In the genomic region with DNA sequence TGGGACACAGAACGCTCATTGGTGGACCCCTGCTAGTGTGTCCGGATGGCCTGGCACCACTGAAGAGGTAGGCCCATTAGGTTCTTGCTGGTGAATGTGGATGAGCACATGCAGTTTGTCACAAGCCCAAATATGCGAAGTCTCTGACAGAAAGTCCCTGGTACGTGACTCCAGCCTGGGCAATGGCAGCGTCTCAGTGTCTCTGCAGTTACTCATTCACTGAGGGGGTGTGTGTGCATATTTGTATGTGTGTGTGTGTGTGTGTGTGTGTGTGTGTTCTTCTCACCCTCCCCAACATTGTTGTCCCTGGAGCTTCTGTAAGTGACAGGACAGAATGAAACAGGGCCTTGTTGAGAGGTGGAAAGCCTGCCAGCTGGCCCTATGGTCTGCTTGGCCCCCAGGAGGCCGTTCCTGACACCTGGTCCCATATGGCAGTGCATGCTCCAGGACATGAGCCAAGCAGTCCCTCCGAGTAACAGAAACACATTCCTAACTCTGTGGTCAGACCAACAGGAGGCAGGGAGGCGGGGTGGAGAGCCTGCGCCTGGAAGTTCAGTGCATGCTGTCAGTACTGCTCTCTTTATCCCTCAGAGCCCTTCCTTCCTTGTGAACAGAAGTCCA, we compare ENCODE assay signal across 9 cellular contexts.
DNase-seq lines count a peak whose midpoint lies in the region; ATAC-seq and TF ChIP-seq lines count a peak whose summit lies in the region.
"Had no signal": no experiment of that assay in that cellular context is flagged by ENCODE, and none has a peak within 500 bp of the region (broad histone marks: within the 10 kb centered on the region; RNA-seq: fewer than 3 reads in every experiment).

No MANE protein-coding gene starts in this region.

- peak overlapping the region; percentile 59 for H3K18ac ChIP-seq in neuronal stem cell (ENCODE audit: low read length)

- H3K36me3 ChIP-seq in neuronal stem cell (replicated peaks in 1 of 2; ENCODE audit: control insufficient read depth in 2 of 2, insufficient read depth in 2 of 2, low read length in 2 of 2) = no peaks in the 10 kb centered on the region

- peak overlapping the region; percentile 27 for H3K27ac ChIP-seq in epithelial cell of prostate
- H3K27ac ChIP-seq in neuronal stem cell (replicated peaks; ENCODE audit: low read length) = no peak overlapping the region

- H3K4me1 ChIP-seq in neuronal stem cell (ENCODE audit: control insufficient read depth in 2 of 2, insufficient read depth in 1 of 2, low read depth in 1 of 2, low read length in 2 of 2) = peaks cover 0 to 4% of the 10 kb centered on the region in 2 donors

- intact Hi-C loops in Calu3 (cut with micrococcal nuclease; ENCODE audit: unreplicated experiment) = loop anchor here (5.0 kb wide), 1 partner anchor 178 kb away; no protein-coding TSS in a partner anchor

- peaks cover 12% of the 10 kb centered on the region for H3K27me3 Mint-ChIP-seq in Calu3 (ENCODE audit: unreplicated experiment)
- H3K27me3 Mint-ChIP-seq in immature natural killer cell (ENCODE audit: low read depth in 3 of 3) = no peaks in the 10 kb centered on the region

- no peak overlapping the region for H3K4me3 ChIP-seq in neuronal stem cell (ENCODE audit: low read length in 2 of 2)

- H3K9me3 ChIP-seq in neuronal stem cell (replicated peaks in 1 of 2; ENCODE audit: control insufficient read depth in 2 of 2, insufficient read depth in 1 of 2, low read depth in 1 of 2, low read length in 2 of 2) = no peaks in the 10 kb centered on the region

- DNase-seq in Calu3 (peak; percentile 14), NCI-H82 treated with DMSO at 0.1 percent for 48 hours (lab: John Stamatoyannopoulos, UW; ENCODE audit: unreplicated experiment) (peak; percentile 61), epithelial cell of prostate (ENCODE audit: low read depth, low spot score) (peak; percentile 20), neuronal stem cell (ENCODE audit: low spot score) (no peak), immature natural killer cell (no peak), OCI-M1 (lab: John Stamatoyannopoulos, UW) (no peak)
- DNase-seq: NCI-H748 treated with DMSO at 0.1 percent for 48 hours had no signal

- no CpG with 5 or more reads among the region's 9 CpGs for WGBS in neuronal stem cell (ENCODE audit: extremely low coverage in 2 of 2, insufficient read length in 2 of 2, insufficient replicate concordance in 1 of 2), 2 donors

- no peak overlapping the region for H2BK5ac ChIP-seq in neuronal stem cell (ENCODE audit: low read length)

- no peaks in the 10 kb centered on the region for H3K36me3 Mint-ChIP-seq in Calu3 (ENCODE audit: insufficient read depth, unreplicated experiment)
- no peaks in the 10 kb centered on the region for H3K36me3 Mint-ChIP-seq in immature natural killer cell

- no peak overlapping the region for H3K14ac ChIP-seq in neuronal stem cell (ENCODE audit: low read length)

- H3K9me3 Mint-ChIP-seq in Calu3 (ENCODE audit: low read depth, unreplicated experiment) (no peaks in the 10 kb centered on the region), immature natural killer cell (no peaks in the 10 kb centered on the region)

- H3K4me3 Mint-ChIP-seq in Calu3 (ENCODE audit: low read depth, unreplicated experiment) = no peak overlapping the region
- H3K4me3 Mint-ChIP-seq in immature natural killer cell = no peak overlapping the region

- no peak overlapping the region for H3K23ac ChIP-seq in neuronal stem cell (ENCODE audit: low read depth, low read length, poor library complexity)

- no peak overlapping the region for H2AK5ac ChIP-seq in neuronal stem cell (ENCODE audit: low read depth, low read length)

- no peak overlapping the region for H3K4me2 ChIP-seq in neuronal stem cell (ENCODE audit: insufficient read depth, low read length, poor library complexity, severe bottlenecking)

- no peak overlapping the region for H4K91ac ChIP-seq in neuronal stem cell (ENCODE audit: low read depth, low read length, poor library complexity)

- TF ChIP-seq CTCF in Calu3 (IDR thresholded peaks at IDR 0.05; ENCODE audit: unreplicated experiment) = no peak

- ATAC-seq in GM18858 (IDR thresholded peaks at IDR 0.05; ENCODE audit: unreplicated experiment) = no peak
- ATAC-seq in GM18520 (IDR thresholded peaks at IDR 0.05; ENCODE audit: unreplicated experiment) = no peak

- no peak overlapping the region for H2BK120ac ChIP-seq in neuronal stem cell (ENCODE audit: low read depth, low read length)

- H3K9ac ChIP-seq in neuronal stem cell (ENCODE audit: low read depth, low read length, poor library complexity) = peak overlapping the region; percentile 57

- no peak overlapping the region for H3K4ac ChIP-seq in neuronal stem cell (ENCODE audit: low read length)

- BruUV-seq in Calu3 (replicated peaks; lab: Mats Ljungman, UMichigan) = no TSS peak

- H4K8ac ChIP-seq in neuronal stem cell (ENCODE audit: low read depth, low read length) = no peak overlapping the region

- CTCF ChIA-PET in Calu3 (lab: Charles Lee) = no interaction called here

- H2BK12ac ChIP-seq in neuronal stem cell (ENCODE audit: low read length) = no peak overlapping the region

- H3K27me3 ChIP-seq in neuronal stem cell (ENCODE audit: control insufficient read depth in 3 of 3, insufficient read depth in 3 of 3, low read depth in 1 of 3, low read length in 3 of 3) = peaks cover 0 to 6% (median 0%) of the 10 kb centered on the region in 3 experiments

- H2AFZ ChIP-seq in neuronal stem cell (ENCODE audit: low read length) = peak overlapping the region; percentile 13

- H3K4me1 Mint-ChIP-seq in Calu3 (ENCODE audit: low read depth, unreplicated experiment) (no peaks in the 10 kb centered on the region), immature natural killer cell (no peaks in the 10 kb centered on the region)

- H3K79me1 ChIP-seq in neuronal stem cell (ENCODE audit: low read depth, low read length) = no peaks in the 10 kb centered on the region

- H3K27ac Mint-ChIP-seq in Calu3 (ENCODE audit: unreplicated experiment) (no peak overlapping the region), immature natural killer cell (no peak overlapping the region)

- H2BK15ac ChIP-seq in neuronal stem cell (ENCODE audit: low read length) = peak overlapping the region; percentile 43

Comparison
In these comparisons a context has a peak if more than half of its experiments do, and no peak if none do; other contexts are left out.
1. DNase-seq: peak in Calu3 (single experiment), NCI-H82 treated with DMSO at 0.1 percent for 48 hours (single experiment) and epithelial cell of prostate (single experiment); none in neuronal stem cell (single experiment), immature natural killer cell (0 of 3) and OCI-M1 (single experiment).